Comparison of ENCODE assay signal across 22 cellular contexts in the genomic region with DNA sequence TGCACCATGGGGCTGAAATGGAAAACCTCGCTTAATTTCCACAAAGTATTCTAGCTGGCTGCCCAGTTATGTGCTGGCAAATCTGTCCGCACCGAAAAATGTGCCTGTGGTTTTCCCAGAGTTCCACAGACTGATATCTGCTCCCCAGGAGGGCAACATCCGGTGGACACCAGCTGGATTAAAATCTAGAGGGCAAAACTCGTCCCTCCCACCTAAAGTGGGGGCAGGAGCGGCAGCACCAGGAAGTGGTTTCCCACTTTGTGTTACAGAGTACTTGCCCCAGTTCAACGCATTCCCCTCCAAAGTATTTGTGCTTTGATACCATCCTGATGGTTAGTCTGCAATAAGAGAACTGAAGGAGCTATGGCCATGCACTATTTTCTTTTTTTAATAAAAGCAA.
DNase-seq lines count a peak whose midpoint lies in the region; ATAC-seq and TF ChIP-seq lines count a peak whose summit lies in the region.
"Had no signal": no experiment of that assay in that cellular context is flagged by ENCODE, and none has a peak within 500 bp of the region (broad histone marks: within the 10 kb centered on the region; RNA-seq: fewer than 3 reads in every experiment).

No MANE protein-coding gene starts in this region.

- H3K27ac Mint-ChIP-seq in natural killer cell, result peak overlapping the region; percentile 80 to 85
- H3K27ac Mint-ChIP-seq in activated CD4-positive, alpha-beta T cell treated with anti-CD3 and anti-CD28 coated beads, Interleukin-2, amount 10 ng/mL, durations not matched to agents 7 days and 5 days, result no peak overlapping the region
- H3K27ac Mint-ChIP-seq: neural progenitor cell had no signal

- POLR2A ChIA-PET in activated CD4-positive, alpha-beta T cell treated with anti-CD3 and anti-CD28 coated beads, Interleukin-2, amount 10 ng/mL, durations not matched to agents 7 days and 5 days (lab: Charles Lee), result interaction anchor here (0.6 kb wide), 2 partner anchors 363 to 500 kb away, joined by 3 read pairs; no protein-coding TSS in a partner anchor

- H3K4me3 ChIP-seq in DND-41 (ENCODE audit: low read depth in 1 of 2, low read length in 2 of 2), result no peak overlapping the region
- H3K4me3 ChIP-seq: breast epithelium, dorsolateral prefrontal cortex, neural progenitor cell, thoracic aorta had no signal

- TF ChIP-seq CTCF in DND-41 (IDR thresholded peaks at IDR 0.05; ENCODE audit: borderline replicate concordance, extremely low read depth, low read length, poor library complexity, severe bottlenecking) (no peak), natural killer cell (IDR thresholded peaks at IDR 0.05) (no peak)

- H3K4me2 ChIP-seq in DND-41 (ENCODE audit: insufficient read depth, low read length), result peak overlapping the region; percentile 30
- H3K4me2 ChIP-seq: neural progenitor cell had no signal

- H4K20me1 ChIP-seq in DND-41 (ENCODE audit: insufficient read depth, low read length), result no peaks in the 10 kb centered on the region

- CTCF ChIA-PET in activated CD4-positive, alpha-beta T cell treated with anti-CD3 and anti-CD28 coated beads, Interleukin-2, amount 10 ng/mL, durations not matched to agents 7 days and 5 days (lab: Charles Lee), result interaction anchor here (0.7 to 1.9 kb wide), 6 partner anchors 12 to 308 kb away, joined by 3 to 6 read pairs (median 3); no protein-coding TSS in a partner anchor

- no peaks in the 10 kb centered on the region for H3K36me3 ChIP-seq in DND-41 (ENCODE audit: insufficient read depth, low read length)
- H3K36me3 ChIP-seq: breast epithelium, neural progenitor cell, thoracic aorta had no signal

- intact Hi-C loops in natural killer cell (cut with micrococcal nuclease), result no loop called here

- peak; percentile 87 for ATAC-seq in DND-41 (ENCODE audit: insufficient read depth, low read depth)
- ATAC-seq in natural killer cell, result peak in 2 of 3 donors; percentile 27 to 34
- no peak for ATAC-seq in GM19467 (IDR thresholded peaks at IDR 0.05; ENCODE audit: unreplicated experiment)
- ATAC-seq: activated CD4-positive, CD25-positive, alpha-beta regulatory T cell treated with anti-CD3 and anti-CD28 coated beads, Interleukin-2, amount 50 U/mL, for 24 hours; esophagus mucosa had no signal

- H3K27ac ChIP-seq in DND-41 (ENCODE audit: low read length), result peak overlapping the region; percentile 63
- H3K27ac ChIP-seq: breast epithelium, neural progenitor cell, RWPE1, thoracic aorta had no signal

- H3K4me1 ChIP-seq in DND-41 (ENCODE audit: insufficient read depth, low read length), result peaks cover 24% of the 10 kb centered on the region
- H3K4me1 ChIP-seq: breast epithelium, neural progenitor cell had no signal

- peaks cover 39 to 43% of the 10 kb centered on the region in 2 donors for H3K4me1 Mint-ChIP-seq in natural killer cell
- peaks cover 28% of the 10 kb centered on the region for H3K4me1 Mint-ChIP-seq in activated CD4-positive, alpha-beta T cell treated with anti-CD3 and anti-CD28 coated beads, Interleukin-2, amount 10 ng/mL, durations not matched to agents 7 days and 5 days

- no peaks in the 10 kb centered on the region for H3K27me3 Mint-ChIP-seq in natural killer cell (ENCODE audit: low read depth in 2 of 2)
- H3K27me3 Mint-ChIP-seq in activated CD4-positive, alpha-beta T cell treated with anti-CD3 and anti-CD28 coated beads, Interleukin-2, amount 10 ng/mL, durations not matched to agents 7 days and 5 days, result no peaks in the 10 kb centered on the region

- H2AFZ ChIP-seq in DND-41 (ENCODE audit: low read depth, low read length), result peak overlapping the region; percentile 51; the same call in 1 of the 2 replicates
- H2AFZ ChIP-seq: neural progenitor cell had no signal

- no peaks in the 10 kb centered on the region for H3K9me3 Mint-ChIP-seq in natural killer cell
- H3K9me3 Mint-ChIP-seq in activated CD4-positive, alpha-beta T cell treated with anti-CD3 and anti-CD28 coated beads, Interleukin-2, amount 10 ng/mL, durations not matched to agents 7 days and 5 days, result no peaks in the 10 kb centered on the region
- H3K9me3 Mint-ChIP-seq: neural progenitor cell had no signal

- DNase-seq in DND-41, result peak; percentile 76
- DNase-seq in LHCN-M2 (ENCODE audit: low read depth), result peak; percentile 95
- DNase-seq in amniotic epithelial cell (ENCODE audit: low read depth), result peak; percentile 89
- DNase-seq in natural killer cell, result no peak
- DNase-seq in SKM-1 treated with dmso at 0.1 percent for 144 hours (lab: John Stamatoyannopoulos, UW; ENCODE audit: unreplicated experiment), result no peak
- DNase-seq in activated CD4-positive, alpha-beta T cell treated with anti-CD3 and anti-CD28 coated beads, Interleukin-2, amount 10 ng/mL, durations not matched to agents 7 days and 5 days, result no peak
- no peak for DNase-seq in GM03348 (ENCODE audit: low spot score)
- DNase-seq: dorsolateral prefrontal cortex; mesendoderm; NCI-H1092 treated with DMSO at 0.1 percent for 48 hours; NCI-H82; retina; stimulated activated CD4-positive, alpha-beta T cell treated with anti-CD3 and anti-CD28 coated beads, Interleukin-4, amount 100 ng/mL, for 1 hour; stimulated activated CD8-positive, alpha-beta memory T cell treated with anti-CD3 and anti-CD28 coated beads, Interleukin-4, amount 100 ng/mL, for 48 hours; T-helper 1 cell had no signal

- peak overlapping the region; percentile 72 for H3K4me3 Mint-ChIP-seq in natural killer cell
- no peak overlapping the region for H3K4me3 Mint-ChIP-seq in activated CD4-positive, alpha-beta T cell treated with anti-CD3 and anti-CD28 coated beads, Interleukin-2, amount 10 ng/mL, durations not matched to agents 7 days and 5 days
- H3K4me3 Mint-ChIP-seq: neural progenitor cell had no signal

- H3K79me2 ChIP-seq in DND-41 (ENCODE audit: insufficient read depth, low read length), result no peaks in the 10 kb centered on the region

- H3K9me3 ChIP-seq in DND-41 (ENCODE audit: insufficient read depth, low read length, severe bottlenecking), result no peaks in the 10 kb centered on the region
- H3K9me3 ChIP-seq: breast epithelium, thoracic aorta had no signal

- H3K9ac ChIP-seq in DND-41 (ENCODE audit: low read depth, low read length), result peak overlapping the region; percentile 1; the same call in 1 of the 2 replicates
- H3K9ac ChIP-seq: neural progenitor cell had no signal

- H3K27me3 ChIP-seq in DND-41 (ENCODE audit: insufficient read depth, low read length, poor library complexity), result no peaks in the 10 kb centered on the region
- H3K27me3 ChIP-seq: breast epithelium, dorsolateral prefrontal cortex, neural progenitor cell had no signal

- H3K36me3 Mint-ChIP-seq in natural killer cell, result no peaks in the 10 kb centered on the region
- peaks cover 40% of the 10 kb centered on the region for H3K36me3 Mint-ChIP-seq in activated CD4-positive, alpha-beta T cell treated with anti-CD3 and anti-CD28 coated beads, Interleukin-2, amount 10 ng/mL, durations not matched to agents 7 days and 5 days (ENCODE audit: low read depth)

Comparison
In these comparisons a context has a peak if more than half of its experiments do, and no peak if none do; other contexts are left out.
1. DNase-seq: peak in DND-41 (single experiment), LHCN-M2 (single experiment) and amniotic epithelial cell (single experiment); none in natural killer cell (single experiment), SKM-1 treated with dmso at 0.1 percent for 144 hours (single experiment), activated CD4-positive, alpha-beta T cell treated with anti-CD3 and anti-CD28 coated beads, Interleukin-2, amount 10 ng/mL, durations not matched to agents 7 days and 5 days (single experiment) and GM03348 (single experiment).